In genomic region chr3:51982352-51982837, GRCh38 we compare ENCODE assay signal across 1 cellular context.
A peak's percentile ranks its signal among the peaks of the same experiment; 100 is the strongest.
TF ChIP-seq lines count a peak whose summit lies in the region.

No MANE protein-coding gene starts in this region.

TF ChIP-seq in HepG2, 621 proteins besides CTCF, POLR2A, EP300 and RAD21 (continues in another document):
- peak; percentile 80; the same call in 1 of the 2 replicates for TF ChIP-seq HBP1 (CRISPR knock-in tag; IDR thresholded peaks at IDR 0.05; ENCODE audit: low read depth)
- peak; percentile 72; the same call in 1 of the 2 replicates for TF ChIP-seq ZNF737 (CRISPR knock-in tag; IDR thresholded peaks at IDR 0.05; ENCODE audit: borderline replicate concordance)
- no peak for TF ChIP-seq SALL2 (CRISPR knock-in tag; IDR thresholded peaks at IDR 0.05)
- no peak for TF ChIP-seq RNF2 (conservative IDR thresholded peaks at IDR 0.05; ENCODE audit: low read depth)
- TF ChIP-seq MAFF (IDR thresholded peaks at IDR 0.05; ENCODE audit: low read depth, low read length) = peak; percentile 56
- TF ChIP-seq HNF4G (IDR thresholded peaks at IDR 0.05; ENCODE audit: borderline replicate concordance, low read depth, low read length) = peak; percentile 99
- TF ChIP-seq HNF4G (CRISPR knock-in tag; IDR thresholded peaks at IDR 0.05; ENCODE audit: borderline replicate concordance, low read depth) = peak; percentile 98
- peak; percentile 79 for TF ChIP-seq HOXA3 (CRISPR knock-in tag; IDR thresholded peaks at IDR 0.05)
- TF ChIP-seq SPEN (CRISPR knock-in tag; IDR thresholded peaks at IDR 0.05; ENCODE audit: low read depth) = peak; percentile 65; the same call in 1 of the 2 replicates
- TF ChIP-seq, protein P1, sequence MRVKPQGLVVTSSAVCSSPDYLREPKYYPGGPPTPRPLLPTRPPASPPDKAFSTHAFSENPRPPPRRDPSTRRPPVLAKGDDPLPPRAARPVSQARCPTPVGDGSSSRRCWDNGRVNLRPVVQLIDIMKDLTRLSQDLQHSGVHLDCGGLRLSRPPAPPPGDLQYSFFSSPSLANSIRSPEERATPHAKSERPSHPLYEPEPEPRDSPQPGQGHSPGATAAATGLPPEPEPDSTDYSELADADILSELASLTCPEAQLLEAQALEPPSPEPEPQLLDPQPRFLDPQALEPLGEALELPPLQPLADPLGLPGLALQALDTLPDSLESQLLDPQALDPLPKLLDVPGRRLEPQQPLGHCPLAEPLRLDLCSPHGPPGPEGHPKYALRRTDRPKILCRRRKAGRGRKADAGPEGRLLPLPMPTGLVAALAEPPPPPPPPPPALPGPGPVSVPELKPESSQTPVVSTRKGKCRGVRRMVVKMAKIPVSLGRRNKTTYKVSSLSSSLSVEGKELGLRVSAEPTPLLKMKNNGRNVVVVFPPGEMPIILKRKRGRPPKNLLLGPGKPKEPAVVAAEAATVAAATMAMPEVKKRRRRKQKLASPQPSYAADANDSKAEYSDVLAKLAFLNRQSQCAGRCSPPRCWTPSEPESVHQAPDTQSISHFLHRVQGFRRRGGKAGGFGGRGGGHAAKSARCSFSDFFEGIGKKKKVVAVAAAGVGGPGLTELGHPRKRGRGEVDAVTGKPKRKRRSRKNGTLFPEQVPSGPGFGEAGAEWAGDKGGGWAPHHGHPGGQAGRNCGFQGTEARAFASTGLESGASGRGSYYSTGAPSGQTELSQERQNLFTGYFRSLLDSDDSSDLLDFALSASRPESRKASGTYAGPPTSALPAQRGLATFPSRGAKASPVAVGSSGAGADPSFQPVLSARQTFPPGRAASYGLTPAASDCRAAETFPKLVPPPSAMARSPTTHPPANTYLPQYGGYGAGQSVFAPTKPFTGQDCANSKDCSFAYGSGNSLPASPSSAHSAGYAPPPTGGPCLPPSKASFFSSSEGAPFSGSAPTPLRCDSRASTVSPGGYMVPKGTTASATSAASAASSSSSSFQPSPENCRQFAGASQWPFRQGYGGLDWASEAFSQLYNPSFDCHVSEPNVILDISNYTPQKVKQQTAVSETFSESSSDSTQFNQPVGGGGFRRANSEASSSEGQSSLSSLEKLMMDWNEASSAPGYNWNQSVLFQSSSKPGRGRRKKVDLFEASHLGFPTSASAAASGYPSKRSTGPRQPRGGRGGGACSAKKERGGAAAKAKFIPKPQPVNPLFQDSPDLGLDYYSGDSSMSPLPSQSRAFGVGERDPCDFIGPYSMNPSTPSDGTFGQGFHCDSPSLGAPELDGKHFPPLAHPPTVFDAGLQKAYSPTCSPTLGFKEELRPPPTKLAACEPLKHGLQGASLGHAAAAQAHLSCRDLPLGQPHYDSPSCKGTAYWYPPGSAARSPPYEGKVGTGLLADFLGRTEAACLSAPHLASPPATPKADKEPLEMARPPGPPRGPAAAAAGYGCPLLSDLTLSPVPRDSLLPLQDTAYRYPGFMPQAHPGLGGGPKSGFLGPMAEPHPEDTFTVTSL (CRISPR knock-in tag; IDR thresholded peaks at IDR 0.05; ENCODE audit: borderline replicate concordance) = no peak
- TF ChIP-seq ATM (IDR thresholded peaks at IDR 0.05; ENCODE audit: borderline replicate concordance) = no peak
- TF ChIP-seq YY1 (IDR thresholded peaks at IDR 0.05; ENCODE audit: insufficient read depth, insufficient replicate concordance, low read depth, low read length) = peak; percentile 45
- TF ChIP-seq ZNF292 (CRISPR knock-in tag; IDR thresholded peaks at IDR 0.05; ENCODE audit: borderline replicate concordance, low read depth) = 0 out of 2 replicates have a peak, but pooled peaks have one; percentile 39
- peak; percentile 15; the same call in 1 of the 2 replicates for TF ChIP-seq HOMEZ (CRISPR knock-in tag; IDR thresholded peaks at IDR 0.05; ENCODE audit: low read depth)
- TF ChIP-seq YEATS4 (CRISPR knock-in tag; IDR thresholded peaks at IDR 0.05; ENCODE audit: borderline replicate concordance) = peak; percentile 35; the same call in 1 of the 2 replicates
- TF ChIP-seq ZNF605 (CRISPR knock-in tag; IDR thresholded peaks at IDR 0.05) = peak; percentile 73; the same call in 1 of the 2 replicates
- TF ChIP-seq CREB1 (IDR thresholded peaks at IDR 0.05) = no peak
- peak; percentile 21; the same call in 1 of the 2 replicates for TF ChIP-seq CREB1 (CRISPR knock-in tag; IDR thresholded peaks at IDR 0.05)
- 0 out of 2 replicates have a peak, but pooled peaks have one; percentile 36 for TF ChIP-seq MAZ (IDR thresholded peaks at IDR 0.05; ENCODE audit: borderline replicate concordance, low read depth, low read length)
- no peak for TF ChIP-seq MAZ (CRISPR knock-in tag; IDR thresholded peaks at IDR 0.05; ENCODE audit: low read depth)
- TF ChIP-seq HDAC1 (CRISPR knock-in tag; IDR thresholded peaks at IDR 0.05) = peak; percentile 50
- peak; percentile 54; the same call in 1 of the 2 replicates for TF ChIP-seq ZNF296 (CRISPR knock-in tag; conservative IDR thresholded peaks at IDR 0.05)
- TF ChIP-seq ZBTB42 (CRISPR knock-in tag; IDR thresholded peaks at IDR 0.05) = 0 out of 2 replicates have a peak, but pooled peaks have one; percentile 8
- peak; percentile 67 for TF ChIP-seq THAP11 (CRISPR knock-in tag; IDR thresholded peaks at IDR 0.05)
- 0 out of 2 replicates have a peak, but pooled peaks have one; percentile 54 for TF ChIP-seq MIER2 (CRISPR knock-in tag; IDR thresholded peaks at IDR 0.05)
- TF ChIP-seq THRA (CRISPR knock-in tag; IDR thresholded peaks at IDR 0.05; ENCODE audit: borderline replicate concordance) = peak; percentile 65; the same call in 1 of the 2 replicates
- peak; percentile 52; the same call in 1 of the 2 replicates for TF ChIP-seq ZNF121 (CRISPR knock-in tag; IDR thresholded peaks at IDR 0.05)
- TF ChIP-seq, protein P2, sequence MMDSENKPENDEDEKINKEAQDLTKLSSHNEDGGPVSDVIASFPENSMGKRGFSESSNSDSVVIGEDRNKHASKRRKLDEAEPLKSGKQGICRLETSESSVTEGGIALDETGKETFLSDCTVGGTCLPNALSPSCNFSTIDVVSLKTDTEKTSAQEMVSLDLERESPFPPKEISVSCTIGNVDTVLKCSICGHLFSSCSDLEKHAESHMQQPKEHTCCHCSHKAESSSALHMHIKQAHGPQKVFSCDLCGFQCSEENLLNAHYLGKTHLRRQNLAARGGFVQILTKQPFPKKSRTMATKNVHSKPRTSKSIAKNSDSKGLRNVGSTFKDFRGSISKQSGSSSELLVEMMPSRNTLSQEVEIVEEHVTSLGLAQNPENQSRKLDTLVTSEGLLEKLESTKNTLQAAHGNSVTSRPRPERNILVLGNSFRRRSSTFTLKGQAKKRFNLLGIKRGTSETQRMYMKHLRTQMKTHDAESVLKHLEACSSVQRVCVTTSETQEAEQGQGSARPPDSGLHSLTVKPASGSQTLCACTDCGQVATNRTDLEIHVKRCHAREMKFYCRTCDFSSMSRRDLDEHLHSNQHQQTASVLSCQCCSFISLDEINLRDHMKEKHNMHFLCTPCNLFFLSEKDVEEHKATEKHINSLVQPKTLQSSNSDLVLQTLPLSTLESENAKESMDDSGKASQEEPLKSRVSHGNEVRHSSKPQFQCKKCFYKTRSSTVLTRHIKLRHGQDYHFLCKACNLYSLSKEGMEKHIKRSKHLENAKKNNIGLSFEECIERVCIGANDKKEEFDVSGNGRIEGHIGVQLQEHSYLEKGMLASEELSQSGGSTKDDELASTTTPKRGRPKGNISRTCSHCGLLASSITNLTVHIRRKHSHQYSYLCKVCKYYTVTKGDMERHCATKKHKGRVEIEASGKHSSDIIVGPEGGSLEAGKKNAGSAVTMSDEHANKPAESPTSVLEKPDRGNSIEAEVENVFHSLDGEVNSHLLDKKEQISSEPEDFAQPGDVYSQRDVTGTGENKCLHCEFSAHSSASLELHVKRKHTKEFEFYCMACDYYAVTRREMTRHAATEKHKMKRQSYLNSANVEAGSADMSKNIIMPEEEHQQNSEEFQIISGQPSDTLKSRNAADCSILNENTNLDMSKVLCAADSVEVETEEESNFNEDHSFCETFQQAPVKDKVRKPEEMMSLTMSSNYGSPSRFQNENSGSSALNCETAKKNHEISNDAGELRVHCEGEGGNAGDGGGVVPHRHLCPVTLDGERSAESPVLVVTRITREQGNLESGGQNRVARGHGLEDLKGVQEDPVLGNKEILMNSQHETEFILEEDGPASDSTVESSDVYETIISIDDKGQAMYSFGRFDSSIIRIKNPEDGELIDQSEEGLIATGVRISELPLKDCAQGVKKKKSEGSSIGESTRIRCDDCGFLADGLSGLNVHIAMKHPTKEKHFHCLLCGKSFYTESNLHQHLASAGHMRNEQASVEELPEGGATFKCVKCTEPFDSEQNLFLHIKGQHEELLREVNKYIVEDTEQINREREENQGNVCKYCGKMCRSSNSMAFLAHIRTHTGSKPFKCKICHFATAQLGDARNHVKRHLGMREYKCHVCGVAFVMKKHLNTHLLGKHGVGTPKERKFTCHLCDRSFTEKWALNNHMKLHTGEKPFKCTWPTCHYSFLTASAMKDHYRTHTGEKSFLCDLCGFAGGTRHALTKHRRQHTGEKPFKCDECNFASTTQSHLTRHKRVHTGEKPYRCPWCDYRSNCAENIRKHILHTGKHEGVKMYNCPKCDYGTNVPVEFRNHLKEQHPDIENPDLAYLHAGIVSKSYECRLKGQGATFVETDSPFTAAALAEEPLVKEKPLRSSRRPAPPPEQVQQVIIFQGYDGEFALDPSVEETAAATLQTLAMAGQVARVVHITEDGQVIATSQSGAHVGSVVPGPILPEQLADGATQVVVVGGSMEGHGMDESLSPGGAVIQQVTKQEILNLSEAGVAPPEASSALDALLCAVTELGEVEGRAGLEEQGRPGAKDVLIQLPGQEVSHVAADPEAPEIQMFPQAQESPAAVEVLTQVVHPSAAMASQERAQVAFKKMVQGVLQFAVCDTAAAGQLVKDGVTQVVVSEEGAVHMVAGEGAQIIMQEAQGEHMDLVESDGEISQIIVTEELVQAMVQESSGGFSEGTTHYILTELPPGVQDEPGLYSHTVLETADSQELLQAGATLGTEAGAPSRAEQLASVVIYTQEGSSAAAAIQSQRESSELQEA (CRISPR knock-in tag; IDR thresholded peaks at IDR 0.05; ENCODE audit: not compliant biosample characterization) = no peak
- TF ChIP-seq ZNF34 (CRISPR knock-in tag; IDR thresholded peaks at IDR 0.05; ENCODE audit: borderline replicate concordance) = no peak
- peak; percentile 83 for TF ChIP-seq ZMYM2 (CRISPR knock-in tag; IDR thresholded peaks at IDR 0.05)
- 0 out of 2 replicates have a peak, but pooled peaks have one; percentile 16 for TF ChIP-seq ZNF652 (CRISPR knock-in tag; IDR thresholded peaks at IDR 0.05; ENCODE audit: borderline replicate concordance, low read depth)
- TF ChIP-seq MEF2D (CRISPR knock-in tag; IDR thresholded peaks at IDR 0.05) = peak; percentile 88
- TF ChIP-seq ZSCAN20 (CRISPR knock-in tag; IDR thresholded peaks at IDR 0.05; ENCODE audit: borderline replicate concordance) = no peak
- TF ChIP-seq, protein P3, sequence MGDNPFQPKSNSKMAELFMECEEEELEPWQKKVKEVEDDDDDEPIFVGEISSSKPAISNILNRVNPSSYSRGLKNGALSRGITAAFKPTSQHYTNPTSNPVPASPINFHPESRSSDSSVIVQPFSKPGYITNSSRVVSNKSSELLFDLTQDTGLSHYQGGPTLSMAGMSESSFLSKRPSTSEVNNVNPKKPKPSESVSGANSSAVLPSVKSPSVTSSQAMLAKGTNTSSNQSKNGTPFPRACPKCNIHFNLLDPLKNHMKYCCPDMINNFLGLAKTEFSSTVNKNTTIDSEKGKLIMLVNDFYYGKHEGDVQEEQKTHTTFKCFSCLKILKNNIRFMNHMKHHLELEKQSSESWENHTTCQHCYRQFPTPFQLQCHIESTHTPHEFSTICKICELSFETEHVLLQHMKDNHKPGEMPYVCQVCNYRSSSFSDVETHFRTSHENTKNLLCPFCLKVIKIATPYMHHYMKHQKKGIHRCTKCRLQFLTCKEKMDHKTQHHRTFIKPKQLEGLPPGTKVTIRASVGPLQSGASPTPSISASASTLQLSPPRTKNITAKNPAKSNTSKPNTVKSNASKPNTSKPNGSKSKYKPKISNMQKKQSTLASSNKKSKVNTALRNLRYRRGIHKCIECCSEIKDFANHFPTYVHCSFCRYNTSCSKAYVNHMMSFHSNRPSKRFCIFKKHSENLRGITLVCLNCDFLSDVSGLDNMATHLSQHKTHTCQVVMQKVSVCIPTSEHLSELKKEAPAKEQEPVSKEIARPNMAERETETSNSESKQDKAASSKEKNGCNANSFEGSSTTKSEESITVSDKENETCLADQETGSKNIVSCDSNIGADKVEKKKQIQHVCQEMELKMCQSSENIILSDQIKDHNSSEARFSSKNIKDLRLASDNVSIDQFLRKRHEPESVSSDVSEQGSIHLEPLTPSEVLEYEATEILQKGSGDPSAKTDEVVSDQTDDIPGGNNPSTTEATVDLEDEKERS (CRISPR knock-in tag; IDR thresholded peaks at IDR 0.05) = peak; percentile 42; the same call in 1 of the 2 replicates
- peak; percentile 35; the same call in 1 of the 2 replicates for TF ChIP-seq ADNP (CRISPR knock-in tag; IDR thresholded peaks at IDR 0.05)
- no peak for TF ChIP-seq GABPA (IDR thresholded peaks at IDR 0.05; ENCODE audit: low read depth, low read length)
- peak; percentile 62; the same call in 1 of the 2 replicates for TF ChIP-seq GABPA (CRISPR knock-in tag; IDR thresholded peaks at IDR 0.05; ENCODE audit: low read depth)
